ENCODE assay signal across 9 cellular contexts in the genomic region with DNA sequence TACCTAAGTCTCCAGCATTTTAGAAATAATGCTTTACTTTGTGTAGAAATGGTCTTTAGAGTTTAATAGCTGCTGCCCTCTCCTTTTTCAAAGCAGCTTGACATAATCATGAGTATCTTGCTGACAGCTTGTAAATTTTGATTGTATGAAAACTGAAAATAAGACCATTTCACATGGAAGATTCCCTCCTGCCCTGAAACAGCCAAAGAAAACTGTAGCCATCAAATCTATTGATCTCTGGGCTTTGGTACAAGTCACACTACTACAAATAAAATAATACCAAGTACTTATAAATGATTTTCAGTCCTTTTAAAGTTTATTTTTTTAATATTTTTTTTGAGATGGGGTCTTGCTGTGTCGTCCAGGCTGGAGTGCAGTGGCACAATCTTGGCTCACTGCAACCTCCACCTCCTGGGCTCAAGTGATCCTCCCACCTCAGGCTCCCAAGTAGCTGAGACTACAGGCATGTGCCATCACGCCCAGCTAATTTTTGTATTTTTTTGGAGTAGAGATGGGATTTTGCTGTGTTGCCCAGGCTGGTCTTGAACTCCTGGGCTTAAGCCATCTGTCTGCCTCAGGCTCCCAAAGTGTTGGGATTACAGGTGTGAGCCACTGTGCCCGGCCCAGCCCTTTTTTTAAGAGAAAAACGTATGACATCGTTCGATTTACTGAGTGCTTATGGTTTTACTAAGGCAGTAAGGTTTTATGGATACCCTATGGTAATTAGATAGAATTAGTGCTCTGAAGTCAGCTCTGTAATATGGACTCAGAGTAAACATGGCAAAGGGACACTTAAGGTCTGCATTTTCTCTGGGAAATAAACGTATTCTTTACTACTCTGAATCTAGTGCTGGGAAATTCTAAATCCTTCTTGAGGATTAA. TPM values are rescaled to one million over a fixed set of nuclear protein-coding genes. Genes with fewer than 3 reads are reported as not detected.
DNase-seq lines count a peak whose midpoint lies in the region; ATAC-seq and TF ChIP-seq lines count a peak whose summit lies in the region.
"Had no signal": no experiment of that assay in that cellular context is flagged by ENCODE, and none has a peak within 500 bp of the region (broad histone marks: within the 10 kb centered on the region; RNA-seq: fewer than 3 reads in every experiment).

No MANE protein-coding gene starts in this region.

- peaks cover 98% of the 10 kb centered on the region for H3K4me1 Mint-ChIP-seq in activated T-cell treated with anti-CD3 and anti-CD28 coated beads, Interleukin-2, amount 50 U/mL, for 24 hours (ENCODE audit: low read depth)
- peaks cover 98% of the 10 kb centered on the region for H3K4me1 Mint-ChIP-seq in activated B cell treated with CpG ODN at 0.5 μM for 24 hours

- POLR2A ChIA-PET in activated B cell treated with CpG ODN at 0.5 μM for 24 hours (lab: Charles Lee), result interaction anchor here (0.5 to 36.7 kb wide), 9 partner anchors 10 to 69 kb away, joined by 3 to 1679 read pairs (median 6); no protein-coding TSS in a partner anchor

- no peaks in the 10 kb centered on the region for H3K9me3 Mint-ChIP-seq in activated T-cell treated with anti-CD3 and anti-CD28 coated beads, Interleukin-2, amount 50 U/mL, for 24 hours
- H3K9me3 Mint-ChIP-seq in activated B cell treated with CpG ODN at 0.5 μM for 24 hours, result no peaks in the 10 kb centered on the region

- H3K36me3 ChIP-seq in tibial nerve, result no peaks in the 10 kb centered on the region

- TF ChIP-seq EP300 in tibial nerve (IDR thresholded peaks at IDR 0.05), result no peak

- TF ChIP-seq POLR2A in tibial nerve (IDR thresholded peaks at IDR 0.05), result no peak

- no peak for ATAC-seq in activated B cell treated with CpG ODN at 0.5 μM for 24 hours (ENCODE audit: low read depth)
- peak; percentile 83 for ATAC-seq in left colon
- no peak for ATAC-seq in HG03097 (IDR thresholded peaks at IDR 0.05; ENCODE audit: low FRiP score, unreplicated experiment)
- ATAC-seq in HG02642 (IDR thresholded peaks at IDR 0.05; ENCODE audit: poor library complexity, unreplicated experiment), result no peak

- no peaks in the 10 kb centered on the region for H3K9me3 ChIP-seq in tibial nerve

- H3K27ac Mint-ChIP-seq in activated T-cell treated with anti-CD3 and anti-CD28 coated beads, Interleukin-2, amount 50 U/mL, for 24 hours, result peak overlapping the region; percentile 96
- peak overlapping the region; percentile 96 for H3K27ac Mint-ChIP-seq in activated B cell treated with CpG ODN at 0.5 μM for 24 hours

- H3K4me3 Mint-ChIP-seq in activated T-cell treated with anti-CD3 and anti-CD28 coated beads, Interleukin-2, amount 50 U/mL, for 24 hours, result peak overlapping the region; percentile 77
- peak overlapping the region; percentile 90 for H3K4me3 Mint-ChIP-seq in activated B cell treated with CpG ODN at 0.5 μM for 24 hours

- peaks cover 0 to 96% (median 64%) of the 10 kb centered on the region in 4 donors for H3K4me1 ChIP-seq in tibial nerve

- no peak overlapping the region for H3K4me3 ChIP-seq in tibial nerve

- WGBS in tibial nerve, 2 donors, result 73 to 75% methylated on average over 7 of the region's 7 CpGs

- H3K27me3 ChIP-seq in tibial nerve, result no peaks in the 10 kb centered on the region

- H3K36me3 Mint-ChIP-seq in activated T-cell treated with anti-CD3 and anti-CD28 coated beads, Interleukin-2, amount 50 U/mL, for 24 hours (ENCODE audit: low read depth), result peaks cover 81% of the 10 kb centered on the region
- H3K36me3 Mint-ChIP-seq in activated B cell treated with CpG ODN at 0.5 μM for 24 hours (ENCODE audit: low read depth), result peaks cover 76% of the 10 kb centered on the region

- peak overlapping the region in 3 of 4 donors; percentile 25 to 69 (median 53) for H3K27ac ChIP-seq in tibial nerve

- TF ChIP-seq CTCF in activated B cell treated with CpG ODN at 0.5 μM for 24 hours (IDR thresholded peaks at IDR 0.05) (no peak), tibial nerve (IDR thresholded peaks at IDR 0.05) (no peak)

- no peak for DNase-seq in activated T-cell treated with anti-CD3 and anti-CD28 coated beads, Interleukin-2, amount 50 U/mL, for 24 hours
- no peak for DNase-seq in activated T-cell treated with anti-CD3 and anti-CD28 coated beads, Interleukin-2, amount 50 U/mL, for 48 hours
- DNase-seq in activated B cell treated with CpG ODN at 0.5 μM for 24 hours (no peak), left colon (no peak), tibial nerve (ENCODE audit: low spot score in 2 of 2) (no peak), NCI-H1048 (lab: John Stamatoyannopoulos, UW) (no peak)
- DNase-seq: T-helper 9 cell had no signal

- CTCF ChIA-PET in activated B cell treated with CpG ODN at 0.5 μM for 24 hours (lab: Charles Lee), result interaction anchor here (1.0 to 3.6 kb wide), 8 partner anchors 9 to 53 kb away, joined by 3 to 22 read pairs (median 6); no protein-coding TSS in a partner anchor

- no peaks in the 10 kb centered on the region for H3K27me3 Mint-ChIP-seq in activated T-cell treated with anti-CD3 and anti-CD28 coated beads, Interleukin-2, amount 50 U/mL, for 24 hours
- no peaks in the 10 kb centered on the region for H3K27me3 Mint-ChIP-seq in activated B cell treated with CpG ODN at 0.5 μM for 24 hours

- intact Hi-C loops in activated B cell treated with CpG ODN at 0.5 μM for 24 hours (cut with micrococcal nuclease) (loop anchor here (1.0 to 10.0 kb wide), 6 partner anchors 11 to 1242 kb away; a partner anchor contains a TSS), left colon (cut with DNase I, micrococcal nuclease) (no loop called here)

RNA-seq across cellular contexts. Expression of a gene that starts 7.0 kb away (rescaled TPM):
- 212 and 227 TPM in 2 replicates for total RNA-seq in activated B cell treated with CpG ODN at 0.5 μM for 24 hours
- 10 to 100 TPM; 31.3 to 33.9 TPM for total RNA-seq in left colon
- 10 to 100 TPM; 20.7 to 26.7 (median 23.7) TPM for total RNA-seq in tibial nerve
